In genomic region chr14:28766505-28767238, GRCh38 we compare ENCODE assay signal across 8 cellular contexts. TPM values are rescaled to one million over a fixed set of nuclear protein-coding genes. Genes with fewer than 3 reads are reported as not detected.
DNase-seq lines count a peak whose midpoint lies in the region; ATAC-seq and TF ChIP-seq lines count a peak whose summit lies in the region.

Gene FOXG1, plus strand, starts transcription at chr14:28766787. Its CDS starts 493 bp downstream, at chr14:28767280.

- H3K27ac Mint-ChIP-seq in T-cell, result no peak within 1 kb of the TSS
- no peak within 1 kb of the TSS for H3K27ac Mint-ChIP-seq in stimulated activated memory B cell treated with anti-CD40 and anti-IgM and Interleukin-4, amounts not matched to agents 10 μg/mL and 1 μg/mL and 100 μg/mL, for 72 hours
- no peak within 1 kb of the TSS for H3K27ac Mint-ChIP-seq in Caco-2 (ENCODE audit: unreplicated experiment)

- H3K9me3 ChIP-seq in Caco-2, result no peaks in the 10 kb centered on the region

- DNase-seq in DMS153 treated with DMSO at 0.1 percent for 48 hours (lab: John Stamatoyannopoulos, UW; ENCODE audit: unreplicated experiment), result peak; percentile 99
- no peak for DNase-seq in T-cell
- DNase-seq in head of caudate nucleus, result peak in 40 of 42 donors; percentile 42 to 92 (median 80)
- DNase-seq in AG08396 (ENCODE audit: low spot score), result no peak
- no peak for DNase-seq in Caco-2

- no TSS peak for BruUV-seq in Caco-2 (replicated peaks; lab: Mats Ljungman, UMichigan)

- H3K9me3 Mint-ChIP-seq in T-cell, result no peaks in the 10 kb centered on the region
- peaks cover 10% of the 10 kb centered on the region for H3K9me3 Mint-ChIP-seq in stimulated activated memory B cell treated with anti-CD40 and anti-IgM and Interleukin-4, amounts not matched to agents 10 μg/mL and 1 μg/mL and 100 μg/mL, for 72 hours
- H3K9me3 Mint-ChIP-seq in Caco-2 (ENCODE audit: unreplicated experiment), result no peaks in the 10 kb centered on the region

- POLR2A ChIA-PET in T-cell (lab: Charles Lee) (no interaction called here), Caco-2 (lab: Charles Lee) (no interaction called here)

- no peak for TF ChIP-seq CTCF in Caco-2 (IDR thresholded peaks at IDR 0.05; ENCODE audit: insufficient read depth in 1 of 2, low read depth in 1 of 2, low read length in 1 of 2, severe bottlenecking in 1 of 2, unreplicated experiment in 1 of 2)

- intact Hi-C loops in head of caudate nucleus (cut with DNase I), result no loop called here
- intact Hi-C loops in Caco-2 (cut with micrococcal nuclease; ENCODE audit: unreplicated experiment), result no loop called here

- no peak within 1 kb of the TSS for H3K4me3 ChIP-seq in Caco-2 (ENCODE audit: low read depth, low read length)

- peaks cover 11 to 19% (median 15%) of the 10 kb centered on the region in 3 donors for H3K4me1 Mint-ChIP-seq in T-cell
- peaks cover 14% of the 10 kb centered on the region for H3K4me1 Mint-ChIP-seq in stimulated activated memory B cell treated with anti-CD40 and anti-IgM and Interleukin-4, amounts not matched to agents 10 μg/mL and 1 μg/mL and 100 μg/mL, for 72 hours
- no peaks in the 10 kb centered on the region for H3K4me1 Mint-ChIP-seq in Caco-2 (ENCODE audit: low read depth, unreplicated experiment)

- CTCF ChIA-PET in T-cell (lab: Charles Lee) (no interaction called here), Caco-2 (lab: Charles Lee) (no interaction called here)

- H3K4me1 ChIP-seq in Caco-2, result no peaks in the 10 kb centered on the region

- ATAC-seq in HG03378 (IDR thresholded peaks at IDR 0.05; ENCODE audit: unreplicated experiment) (peak; percentile 68), T-cell (replicated peaks in 1 of 4) (no peak), GM18873 (IDR thresholded peaks at IDR 0.05; ENCODE audit: low FRiP score, unreplicated experiment) (no peak)
- no peak for ATAC-seq in stimulated activated memory B cell treated with anti-CD40 and anti-IgM and Interleukin-4, amounts not matched to agents 10 μg/mL and 1 μg/mL and 100 μg/mL, for 72 hours

- H3K27me3 Mint-ChIP-seq in T-cell (peaks cover 50 to 62% of the 10 kb centered on the region in 2 donors), Caco-2 (ENCODE audit: insufficient read depth, unreplicated experiment) (peaks cover 7% of the 10 kb centered on the region)
- H3K27me3 Mint-ChIP-seq in stimulated activated memory B cell treated with anti-CD40 and anti-IgM and Interleukin-4, amounts not matched to agents 10 μg/mL and 1 μg/mL and 100 μg/mL, for 72 hours, result peaks cover 71% of the 10 kb centered on the region

- no peaks in the 10 kb centered on the region for H3K27me3 ChIP-seq in Caco-2 (replicated peaks; ENCODE audit: control insufficient read depth, insufficient read depth, low read length)

- H3K36me3 ChIP-seq in Caco-2 (ENCODE audit: control insufficient read depth, insufficient read depth, low read length), result no peaks in the 10 kb centered on the region

- H3K4me3 Mint-ChIP-seq in T-cell, result peak within 1 kb of the TSS; percentile 6 to 78 (median 44)
- H3K4me3 Mint-ChIP-seq in stimulated activated memory B cell treated with anti-CD40 and anti-IgM and Interleukin-4, amounts not matched to agents 10 μg/mL and 1 μg/mL and 100 μg/mL, for 72 hours, result peak within 1 kb of the TSS; percentile 67
- H3K4me3 Mint-ChIP-seq in Caco-2 (ENCODE audit: unreplicated experiment), result no peak within 1 kb of the TSS

- H3K36me3 Mint-ChIP-seq in T-cell (peaks cover 4% of the 10 kb centered on the region), Caco-2 (ENCODE audit: insufficient read depth, unreplicated experiment) (no peaks in the 10 kb centered on the region)
- H3K36me3 Mint-ChIP-seq in stimulated activated memory B cell treated with anti-CD40 and anti-IgM and Interleukin-4, amounts not matched to agents 10 μg/mL and 1 μg/mL and 100 μg/mL, for 72 hours, result peaks cover 5% of the 10 kb centered on the region

RNA-seq across cellular contexts. Expression of gene FOXG1, which starts in this region (rescaled TPM):
- total RNA-seq in T-cell (not detected), Caco-2 (2022) (not detected in 2 replicates)

Comparison
In these comparisons a context has a peak if more than half of its experiments do, and no peak if none do; other contexts are left out.
1. DNase-seq: peak in DMS153 treated with DMSO at 0.1 percent for 48 hours (single experiment) and head of caudate nucleus (40 of 42); none in T-cell (0 of 34), AG08396 (single experiment) and Caco-2 (0 of 2).